9 cellular contexts compared by ENCODE assay signal in genomic region chr2:199659207-199659606, GRCh38.
DNase-seq lines count a peak whose midpoint lies in the region; ATAC-seq lines count a peak whose summit lies in the region.
"Had no signal": no experiment of that assay in that cellular context is flagged by ENCODE, and none has a peak within 500 bp of the region (broad histone marks: within the 10 kb centered on the region; RNA-seq: fewer than 3 reads in every experiment).

No MANE protein-coding gene starts in this region.

- no peaks in the 10 kb centered on the region for H3K79me2 ChIP-seq in ACC112 (ENCODE audit: control insufficient read depth, insufficient read depth, low read length, unreplicated experiment)

- H3K27me3 ChIP-seq in ACC112 (ENCODE audit: insufficient read depth, low read length) = peaks cover 16% of the 10 kb centered on the region
- H3K27me3 ChIP-seq: thyroid gland had no signal

- H3K4me3 ChIP-seq in ACC112 (ENCODE audit: low read depth, low read length) = peak overlapping the region; percentile 67
- H3K4me3 ChIP-seq: thyroid gland had no signal

- peak overlapping the region; percentile 53 for H2AFZ ChIP-seq in ACC112 (ENCODE audit: low read length, unreplicated experiment)

- DNase-seq in astrocyte of the hippocampus (ENCODE audit: low read depth, low spot score) = peak; percentile 76
- DNase-seq in iris pigment epithelial cell (ENCODE audit: low read depth) = peak; percentile 22
- peak; percentile 1 for DNase-seq in stimulated activated CD8-positive, alpha-beta memory T cell treated with anti-CD3 and anti-CD28 coated beads, Interleukin-4, amount 100 ng/mL, for 24 hours (ENCODE audit: low read depth)

- ATAC-seq in HG02759 (IDR thresholded peaks at IDR 0.05; ENCODE audit: unreplicated experiment) (peak; percentile 49), GM19324 (IDR thresholded peaks at IDR 0.05; ENCODE audit: low FRiP score, unreplicated experiment) (no peak), GM18858 (IDR thresholded peaks at IDR 0.05; ENCODE audit: unreplicated experiment) (no peak), GM18861 (IDR thresholded peaks at IDR 0.05; ENCODE audit: unreplicated experiment) (no peak)

- no peak overlapping the region for H3K27ac ChIP-seq in ACC112 (ENCODE audit: low read depth, low read length)
- H3K27ac ChIP-seq: thyroid gland had no signal

- H3K4me1 ChIP-seq in ACC112 (ENCODE audit: control insufficient read depth, insufficient read depth, low read length, unreplicated experiment) = no peaks in the 10 kb centered on the region
- H3K4me1 ChIP-seq: thyroid gland had no signal

- no peaks in the 10 kb centered on the region for H3K36me3 ChIP-seq in ACC112 (ENCODE audit: insufficient read depth, low read length)
- H3K36me3 ChIP-seq: thyroid gland had no signal

Comparison
In these comparisons a context has a peak if more than half of its experiments do, and no peak if none do; other contexts are left out.
1. DNase-seq: peak in every context shown above with its lines; median percentile 76 in astrocyte of the hippocampus; 22 in iris pigment epithelial cell; 1 in stimulated activated CD8-positive, alpha-beta memory T cell treated with anti-CD3 and anti-CD28 coated beads, Interleukin-4, amount 100 ng/mL, for 24 hours.